Comparison of ENCODE assay signal across 22 cellular contexts in the genomic region with DNA sequence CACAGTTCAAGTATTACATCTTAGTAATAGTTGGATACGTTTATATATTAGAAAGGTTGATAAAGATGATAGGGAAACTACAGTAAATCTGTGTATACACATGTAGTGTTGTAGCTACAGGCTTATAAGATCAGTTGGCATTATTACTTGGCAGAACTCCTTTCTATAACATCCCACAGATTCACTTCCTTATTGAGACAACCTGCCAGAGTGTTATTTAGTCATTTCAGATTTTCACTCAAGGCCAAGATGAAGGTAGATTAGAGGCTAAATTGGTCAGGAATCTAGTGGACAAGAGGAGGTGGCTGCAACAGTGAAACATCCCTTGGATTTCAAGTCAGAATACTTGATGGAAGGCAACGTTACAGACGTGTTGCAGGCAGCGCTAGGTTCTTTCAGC.
"Had no signal": no experiment of that assay in that cellular context is flagged by ENCODE, and none has a peak within 500 bp of the region (broad histone marks: within the 10 kb centered on the region; RNA-seq: fewer than 3 reads in every experiment).

No MANE protein-coding gene starts in this region.

- H3K36me3 ChIP-seq: ovary, suprapubic skin had no signal

- DNase-seq: activated CD4-positive, alpha-beta T cell treated with anti-CD3 and anti-CD28 coated beads, Interleukin-2, amount 10 ng/mL, durations not matched to agents 7 days and 5 days; activated CD4-positive, CD25-positive, alpha-beta regulatory T cell; activated CD8-positive, alpha-beta T cell treated with anti-CD3 and anti-CD28 coated beads, Interleukin-2, amount 10 ng/mL, durations not matched to agents 7 days and 5 days; activated naive CD4-positive, alpha-beta T cell treated with anti-CD3 and anti-CD28 coated beads for 36 hours; activated T-cell treated with anti-CD3 and anti-CD28 coated beads, Interleukin-2, amount 50 U/mL, for 24 hours; aorta; brain microvascular endothelial cell; erythroblast; glutamatergic neuron; kidney; left ventricle myocardium superior; natural killer cell; ovary; right lobe of liver; small intestine; stimulated activated CD4-positive, alpha-beta T cell treated with anti-CD3 and anti-CD28 coated beads, Interleukin-4, amount 100 ng/mL, for 1 hour; stimulated activated naive CD8-positive, alpha-beta T cell treated with anti-CD3 and anti-CD28 coated beads, Interleukin-15, amount 100 ng/mL, for 72 hours; T-helper 1 cell; T-helper 9 cell; trophoblast cell had no signal

- H3K4me3 ChIP-seq: coronary artery, ovary, right lobe of liver, suprapubic skin had no signal

- H3K4me1 ChIP-seq: right lobe of liver, suprapubic skin had no signal

- H3K27me3 ChIP-seq: brain microvascular endothelial cell, ovary, right lobe of liver, suprapubic skin had no signal

- H3K9me3 ChIP-seq: ovary, right lobe of liver, suprapubic skin had no signal

- ATAC-seq: activated CD8-positive, alpha-beta T cell treated with anti-CD3 and anti-CD28 coated beads, Interleukin-2, amount 10 ng/mL, durations not matched to agents 7 days and 5 days; left ventricle myocardium superior; natural killer cell; right lobe of liver; stimulated activated naive CD8-positive, alpha-beta T cell treated with anti-CD3 and anti-CD28 coated beads, Interleukin-15, amount 100 ng/mL, for 72 hours had no signal

- H3K27ac ChIP-seq: brain microvascular endothelial cell, coronary artery, ovary, right lobe of liver, suprapubic skin had no signal

- FAIRE-seq: kidney, small intestine had no signal
